Comparison of ENCODE assay signal across 8 cellular contexts in genomic region chr9:35258665-35259474, GRCh38.
DNase-seq lines count a peak whose midpoint lies in the region; ATAC-seq and TF ChIP-seq lines count a peak whose summit lies in the region.

No MANE protein-coding gene starts in this region.

- peaks cover 5% of the 10 kb centered on the region for H3K4me1 ChIP-seq in Caco-2
- peaks cover 0 to 13% (median 0%) of the 10 kb centered on the region in 4 donors for H3K4me1 ChIP-seq in Peyer's patch
- H3K4me1 ChIP-seq in ovary (ENCODE audit: insufficient read depth), result no peaks in the 10 kb centered on the region

- intact Hi-C loops in Caco-2 (cut with micrococcal nuclease; ENCODE audit: unreplicated experiment), result loop anchor here (1.0 to 2.0 kb wide), 3 partner anchors 96 to 218 kb away; partner anchors contain the start of gene UNC13B
- intact Hi-C loops in ovary (cut with DNase I), result loop anchor here in 2 of 4 donors (5.0 to 10.0 kb wide), 2 partner anchors 142 to 144 kb away; partner anchors contain the start of gene ATOSB (in 2 of the 2)

- no peak overlapping the region for H3K4me3 ChIP-seq in Caco-2 (ENCODE audit: low read depth, low read length)
- no peak overlapping the region for H3K4me3 ChIP-seq in Peyer's patch
- no peak overlapping the region for H3K4me3 ChIP-seq in ovary

- peak; percentile 68 to 69 for DNase-seq in Caco-2
- DNase-seq in Peyer's patch, result peak; percentile 39 to 83 (median 66)
- DNase-seq in activated naive CD4-positive, alpha-beta T cell treated with anti-CD3 and anti-CD28 coated beads, Interleukin-2, amount 50 U/mL, for 16 hours, result peak; percentile 47
- DNase-seq in glomerular visceral epithelial cell (ENCODE audit: extremely low spot score), result peak; percentile 61
- DNase-seq in ovary, result peak; percentile 51 to 75 (median 63)

- H3K27me3 ChIP-seq in Caco-2 (replicated peaks; ENCODE audit: control insufficient read depth, insufficient read depth, low read length), result no peaks in the 10 kb centered on the region
- no peaks in the 10 kb centered on the region for H3K27me3 ChIP-seq in Peyer's patch
- H3K27me3 ChIP-seq in ovary, result no peaks in the 10 kb centered on the region

- no peaks in the 10 kb centered on the region for H3K36me3 ChIP-seq in Caco-2 (ENCODE audit: control insufficient read depth, insufficient read depth, low read length)
- no peaks in the 10 kb centered on the region for H3K36me3 ChIP-seq in Peyer's patch
- no peaks in the 10 kb centered on the region for H3K36me3 ChIP-seq in ovary

- peak overlapping the region in 1 of 4 donors; percentile 38 for H3K27ac ChIP-seq in Peyer's patch
- no peak overlapping the region for H3K27ac ChIP-seq in ovary

- no peak for TF ChIP-seq POLR2A in Peyer's patch (IDR thresholded peaks at IDR 0.05)
- no peak for TF ChIP-seq POLR2A in ovary (IDR thresholded peaks at IDR 0.05)

- POLR2A ChIA-PET in Caco-2 (lab: Charles Lee), result interaction anchor here (2.5 kb wide), 1 partner anchor 143 kb away, joined by 6 read pairs; the partner anchor contains the start of gene ATOSB

- H3K4me1 Mint-ChIP-seq in Caco-2 (ENCODE audit: low read depth, unreplicated experiment), result peaks cover 12% of the 10 kb centered on the region

- H3K4me3 Mint-ChIP-seq in Caco-2 (ENCODE audit: unreplicated experiment), result no peak overlapping the region

- no peaks in the 10 kb centered on the region for H3K9me3 Mint-ChIP-seq in Caco-2 (ENCODE audit: unreplicated experiment)

- H3K36me3 Mint-ChIP-seq in Caco-2 (ENCODE audit: insufficient read depth, unreplicated experiment), result no peaks in the 10 kb centered on the region

- ATAC-seq in GM18870 (IDR thresholded peaks at IDR 0.05; ENCODE audit: unreplicated experiment) (no peak), GM21529 (IDR thresholded peaks at IDR 0.05; ENCODE audit: unreplicated experiment) (no peak)

- 8 to 17% (median 10%) methylated on average over 5 of the region's 5 CpGs for WGBS in ovary, 3 donors

- TF ChIP-seq RAD21 in Ishikawa (IDR thresholded peaks at IDR 0.05; ENCODE audit: low read depth), result peak; percentile 71

- no peak for TF ChIP-seq EP300 in Ishikawa (IDR thresholded peaks at IDR 0.05; ENCODE audit: borderline replicate concordance)
- TF ChIP-seq EP300 in ovary (IDR thresholded peaks at IDR 0.05), result no peak

- BruUV-seq in Caco-2 (replicated peaks; lab: Mats Ljungman, UMichigan), result no TSS peak

- H3K9me3 ChIP-seq in Caco-2 (no peaks in the 10 kb centered on the region), Peyer's patch (no peaks in the 10 kb centered on the region), ovary (no peaks in the 10 kb centered on the region)

- no peak overlapping the region for H3K27ac Mint-ChIP-seq in Caco-2 (ENCODE audit: unreplicated experiment)

- no peaks in the 10 kb centered on the region for H3K27me3 Mint-ChIP-seq in Caco-2 (ENCODE audit: insufficient read depth, unreplicated experiment)

- TF ChIP-seq CTCF in Caco-2 (IDR thresholded peaks at IDR 0.05; ENCODE audit: insufficient read depth in 1 of 2, low read depth in 1 of 2, low read length in 1 of 2, severe bottlenecking in 1 of 2, unreplicated experiment in 1 of 2) (peak; percentile 65 to 76), Peyer's patch (IDR thresholded peaks at IDR 0.05) (peak in 5 of 6 experiments; percentile 48 to 86 (median 82)), ovary (IDR thresholded peaks at IDR 0.05) (peak; percentile 30 to 49 (median 47))

- CTCF ChIA-PET in Caco-2 (lab: Charles Lee), result interaction anchor here (0.6 to 2.1 kb wide), 15 partner anchors 22 to 359 kb away, joined by 3 to 54 read pairs (median 5); partner anchors contain the start of genes ATOSB, STOML2, UNC13B and VCP

TF ChIP-seq in Ishikawa, 13 proteins besides CTCF, POLR2A, EP300 and RAD21:
- no peak for TF ChIP-seq USF1 (IDR thresholded peaks at IDR 0.05)
- TF ChIP-seq TCF12 (IDR thresholded peaks at IDR 0.05; ENCODE audit: low read depth), result no peak
- TF ChIP-seq MAX (IDR thresholded peaks at IDR 0.05), result no peak
- no peak for TF ChIP-seq TEAD4 (IDR thresholded peaks at IDR 0.05)
- TF ChIP-seq EGR1 (IDR thresholded peaks at IDR 0.05), result no peak
- no peak for TF ChIP-seq NFIC (IDR thresholded peaks at IDR 0.05)
- TF ChIP-seq REST (IDR thresholded peaks at IDR 0.05; ENCODE audit: low read depth), result no peak
- no peak for TF ChIP-seq FOXM1 (IDR thresholded peaks at IDR 0.05; ENCODE audit: borderline replicate concordance, low read depth)
- TF ChIP-seq YY1 (IDR thresholded peaks at IDR 0.05; ENCODE audit: low read depth), result no peak
- TF ChIP-seq ZBTB7A (IDR thresholded peaks at IDR 0.05; ENCODE audit: low read depth), result no peak
- TF ChIP-seq CEBPB (IDR thresholded peaks at IDR 0.05), result no peak
- TF ChIP-seq TAF1 (IDR thresholded peaks at IDR 0.05; ENCODE audit: low read depth), result no peak
- no peak for TF ChIP-seq CREB1 (IDR thresholded peaks at IDR 0.05; ENCODE audit: low read depth)
